In genomic region chr1:16217061-16217785, GRCh38 we compare ENCODE assay signal across 1 cellular context.
TF ChIP-seq lines count a peak whose summit lies in the region.

No MANE protein-coding gene starts in this region.

TF ChIP-seq in HepG2, 621 proteins besides CTCF, POLR2A, EP300 and RAD21 (continued from another document and continues in another):
- TF ChIP-seq CEBPZ (IDR thresholded peaks at IDR 0.05; ENCODE audit: low read length) = no peak
- TF ChIP-seq ZNF567 (CRISPR knock-in tag; IDR thresholded peaks at IDR 0.05; ENCODE audit: borderline replicate concordance) = no peak
- TF ChIP-seq ETS1 (CRISPR knock-in tag; IDR thresholded peaks at IDR 0.05) = no peak
- no peak for TF ChIP-seq ATF4 (CRISPR knock-in tag; IDR thresholded peaks at IDR 0.05)
- no peak for TF ChIP-seq ZMYM3 (CRISPR knock-in tag; IDR thresholded peaks at IDR 0.05)
- TF ChIP-seq NR3C1 (CRISPR knock-in tag; IDR thresholded peaks at IDR 0.05) = no peak
- TF ChIP-seq HIC2 (CRISPR knock-in tag; IDR thresholded peaks at IDR 0.05; ENCODE audit: low read depth) = peak; percentile 87
- no peak for TF ChIP-seq ARHGAP35 (CRISPR knock-in tag; IDR thresholded peaks at IDR 0.05; ENCODE audit: borderline replicate concordance)
- no peak for TF ChIP-seq ZC3H4 (CRISPR knock-in tag; IDR thresholded peaks at IDR 0.05; ENCODE audit: borderline replicate concordance)
- TF ChIP-seq WIZ (CRISPR knock-in tag; IDR thresholded peaks at IDR 0.05) = no peak
- no peak for TF ChIP-seq ARID5B (CRISPR knock-in tag; IDR thresholded peaks at IDR 0.05)
- no peak for TF ChIP-seq NR0B2 (CRISPR knock-in tag; IDR thresholded peaks at IDR 0.05)
- no peak for TF ChIP-seq ZSCAN30 (CRISPR knock-in tag; IDR thresholded peaks at IDR 0.05)
- no peak for TF ChIP-seq ZMYM4 (CRISPR knock-in tag; IDR thresholded peaks at IDR 0.05)
- no peak for TF ChIP-seq NR2C2 (CRISPR knock-in tag; IDR thresholded peaks at IDR 0.05; ENCODE audit: borderline replicate concordance)
- no peak for TF ChIP-seq ZNF451 (CRISPR knock-in tag; IDR thresholded peaks at IDR 0.05)
- TF ChIP-seq ATRX (CRISPR knock-in tag; IDR thresholded peaks at IDR 0.05; ENCODE audit: borderline replicate concordance) = no peak
- TF ChIP-seq ZNF790 (CRISPR knock-in tag; IDR thresholded peaks at IDR 0.05; ENCODE audit: borderline replicate concordance) = no peak
- no peak for TF ChIP-seq ZNF30 (CRISPR knock-in tag; IDR thresholded peaks at IDR 0.05)
- no peak for TF ChIP-seq SIN3B (IDR thresholded peaks at IDR 0.05; ENCODE audit: low read length)
- TF ChIP-seq ZNF276 (CRISPR knock-in tag; IDR thresholded peaks at IDR 0.05; ENCODE audit: low read depth) = no peak
- no peak for TF ChIP-seq SP140L (CRISPR knock-in tag; IDR thresholded peaks at IDR 0.05; ENCODE audit: borderline replicate concordance)
- no peak for TF ChIP-seq ZNF772 (CRISPR knock-in tag; IDR thresholded peaks at IDR 0.05)
- TF ChIP-seq SAFB2 (CRISPR knock-in tag; IDR thresholded peaks at IDR 0.05; ENCODE audit: borderline replicate concordance, low read depth) = 0 out of 2 replicates have a peak, but pooled peaks have one; percentile 21
- TF ChIP-seq SMYD3 (CRISPR knock-in tag; IDR thresholded peaks at IDR 0.05) = no peak
- peak; percentile 94 for TF ChIP-seq HNRNPL (IDR thresholded peaks at IDR 0.05; ENCODE audit: low read depth, low read length)
- TF ChIP-seq SCMH1 (CRISPR knock-in tag; IDR thresholded peaks at IDR 0.05; ENCODE audit: borderline replicate concordance) = no peak
- TF ChIP-seq ZNF136 (CRISPR knock-in tag; IDR thresholded peaks at IDR 0.05; ENCODE audit: low read depth) = no peak
- no peak for TF ChIP-seq REST (IDR thresholded peaks at IDR 0.05; ENCODE audit: borderline replicate concordance in 1 of 2, low read depth in 1 of 2, low read length in 2 of 2)
- 0 out of 2 replicates have a peak, but pooled peaks have one; percentile 14 for TF ChIP-seq PRDM10 (CRISPR knock-in tag; IDR thresholded peaks at IDR 0.05; ENCODE audit: low read depth)
- no peak for TF ChIP-seq CBFB (CRISPR knock-in tag; IDR thresholded peaks at IDR 0.05)
- TF ChIP-seq MYC (CRISPR knock-in tag; IDR thresholded peaks at IDR 0.05; ENCODE audit: borderline replicate concordance) = no peak
- TF ChIP-seq NPAS2 (CRISPR knock-in tag; IDR thresholded peaks at IDR 0.05; ENCODE audit: borderline replicate concordance) = no peak
- TF ChIP-seq ZNF446 (CRISPR knock-in tag; IDR thresholded peaks at IDR 0.05) = no peak
- TF ChIP-seq TRAFD1 (CRISPR knock-in tag; IDR thresholded peaks at IDR 0.05; ENCODE audit: borderline replicate concordance) = no peak
